Comparison of ENCODE assay signal across 12 cellular contexts in the genomic region with DNA sequence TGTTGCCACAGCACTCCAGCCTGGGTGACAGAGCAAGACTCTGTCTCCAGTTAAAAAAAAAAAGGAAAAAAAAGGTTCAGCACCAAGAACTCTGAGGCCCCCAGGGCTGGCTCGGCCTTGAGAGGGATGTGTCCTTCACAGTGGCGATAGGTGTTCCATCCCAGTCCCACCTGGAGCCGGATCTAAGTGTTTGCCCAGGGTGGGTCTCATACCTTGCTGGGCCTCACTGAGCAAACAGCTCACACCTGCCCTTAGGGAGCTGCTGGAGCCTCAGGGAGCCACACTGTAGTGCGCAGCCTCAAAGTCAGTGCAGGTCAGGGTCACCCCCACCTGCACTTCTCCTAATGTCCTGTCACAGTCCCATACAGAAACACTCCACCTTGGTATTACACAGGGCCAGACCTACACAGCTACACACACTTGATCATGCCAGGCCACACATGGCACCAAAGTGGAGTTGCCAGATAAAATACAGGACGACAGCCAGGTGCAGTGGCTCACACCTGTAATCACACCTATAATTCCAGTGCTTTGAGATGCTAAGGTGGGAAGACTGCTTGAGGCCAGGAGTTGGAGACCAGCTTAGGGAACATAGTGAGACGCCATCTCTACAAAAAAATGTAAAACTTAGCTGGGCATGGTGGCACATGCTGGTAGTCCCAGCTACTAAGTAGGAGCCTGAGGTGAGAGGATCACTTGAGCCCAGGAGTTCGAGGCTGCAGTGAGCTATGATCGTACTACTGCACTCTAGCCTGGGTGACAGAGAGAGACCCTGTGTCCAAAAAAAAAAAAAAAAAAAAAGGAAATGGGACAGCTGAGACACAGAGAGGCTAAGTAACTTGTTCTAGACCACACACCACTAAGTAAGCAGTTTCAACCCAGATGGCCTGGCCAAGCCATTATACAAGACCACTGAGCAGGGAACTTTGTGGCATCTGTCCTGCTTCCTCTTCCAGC. TPM values are rescaled to one million over a fixed set of nuclear protein-coding genes. Genes with fewer than 3 reads are reported as not detected.
DNase-seq lines count a peak whose midpoint lies in the region; ATAC-seq, FAIRE-seq and TF ChIP-seq lines count a peak whose summit lies in the region.
"Had no signal": no experiment of that assay in that cellular context is flagged by ENCODE, and none has a peak within 500 bp of the region (broad histone marks: within the 10 kb centered on the region; RNA-seq: fewer than 3 reads in every experiment).

No MANE protein-coding gene starts in this region.

- H3K4me3 ChIP-seq in pancreas (no peak overlapping the region), vagina (no peak overlapping the region)
- H3K4me3 ChIP-seq: right atrium auricular region, SK-N-MC had no signal

- TF ChIP-seq CTCF in VCaP (conservative IDR thresholded peaks at IDR 0.05) (no peak), pancreas (IDR thresholded peaks at IDR 0.05) (no peak), RWPE1 (conservative IDR thresholded peaks at IDR 0.05; ENCODE audit: low read depth) (no peak), vagina (IDR thresholded peaks at IDR 0.05) (no peak)

- no peaks in the 10 kb centered on the region for H3K27me3 ChIP-seq in pancreas
- H3K27me3 ChIP-seq in vagina = no peaks in the 10 kb centered on the region
- H3K27me3 ChIP-seq: right atrium auricular region had no signal

- CTCF ChIA-PET in RWPE1 (lab: Yijun Ruan, JAX) = interaction anchor here (1.3 to 1.6 kb wide), 2 partner anchors 26 to 61 kb away, joined by 3 to 7 read pairs; no protein-coding TSS in a partner anchor

- intact Hi-C loops in pancreas (cut with DNase I) = loop anchor here in 1 of 3 donors (10.0 kb wide), 1 partner anchor 62 kb away; no protein-coding TSS in a partner anchor
- intact Hi-C loops in vagina (cut with DNase I) = no loop called here

- POLR2A ChIA-PET in RWPE1 (lab: Yijun Ruan, JAX; ENCODE audit: low non-redundant PET) = no interaction called here

- peak; percentile 26 to 52 (median 38) for ATAC-seq in pancreas

- H3K9me3 ChIP-seq in pancreas = no peaks in the 10 kb centered on the region
- no peaks in the 10 kb centered on the region for H3K9me3 ChIP-seq in vagina
- H3K9me3 ChIP-seq: right atrium auricular region had no signal

- H3K36me3 ChIP-seq in pancreas (no peaks in the 10 kb centered on the region), vagina (no peaks in the 10 kb centered on the region)
- H3K36me3 ChIP-seq: right atrium auricular region had no signal

- DNase-seq in DMS79 treated with DMSO at 0.1 percent for 48 hours (lab: John Stamatoyannopoulos, UW) (peak; percentile 68), NCI-H1092 (lab: John Stamatoyannopoulos, UW) (peak; percentile 48), pancreas (peak in 1 of 6 donors; percentile 42), ecto neural progenitor cell (ENCODE audit: low spot score) (no peak), RWPE1 (ENCODE audit: low spot score) (no peak), GDM1 (lab: John Stamatoyannopoulos, UW) (no peak), vagina (ENCODE audit: extremely low spot score in 2 of 2) (no peak)

- no peak for TF ChIP-seq POLR2A in vagina (IDR thresholded peaks at IDR 0.05)

- H3K27ac ChIP-seq in VCaP = peak overlapping the region; percentile 32
- H3K27ac ChIP-seq in pancreas = peak overlapping the region; percentile 36 to 63 (median 50)
- no peak overlapping the region for H3K27ac ChIP-seq in RWPE1
- H3K27ac ChIP-seq in vagina = no peak overlapping the region
- H3K27ac ChIP-seq: KMS-11, SK-N-MC had no signal

- 51 to 52% methylated on average over 8 of the region's 8 CpGs for WGBS in pancreas, 2 donors

- H3K4me1 ChIP-seq in pancreas (peaks cover 7 to 18% (median 12%) of the 10 kb centered on the region in 3 donors), vagina (peaks cover 19% of the 10 kb centered on the region)

- no peak for FAIRE-seq in pancreas (lab: Jason Lieb, UNC)
- FAIRE-seq: keratinocyte had no signal

RNA-seq across cellular contexts. Expression of a gene that starts 7.3 kb away (rescaled TPM):
- 100 to 1,000 TPM in 5 of 6 donors, 10 to 100 TPM in 1; 99.5 to 187 (median 153) TPM for total RNA-seq in pancreas
- polyA plus RNA-seq in pancreas = 100 to 1,000 TPM; 201 to 366 TPM
- 75.9 TPM for total RNA-seq in vagina

RNA-seq across cellular contexts. Expression of a gene that starts 27.6 kb away (rescaled TPM):
- total RNA-seq in pancreas = 10 to 100 TPM in 5 of 6 donors, 1 to 10 TPM in 1; 4.5 to 31.7 (median 11.6) TPM
- polyA plus RNA-seq in pancreas = 10 to 100 TPM; 67.5 to 75.7 TPM
- total RNA-seq in vagina = 32.2 TPM

RNA-seq across cellular contexts. Expression of a gene that starts 34.4 kb away (rescaled TPM):
- total RNA-seq in pancreas = 10 to 100 TPM; 21.5 to 72.0 (median 34.4) TPM
- 10 to 100 TPM; 69.1 to 73.5 TPM for polyA plus RNA-seq in pancreas
- total RNA-seq in vagina = 59.2 TPM

Comparison
In these comparisons a context has a peak if more than half of its experiments do, and no peak if none do; other contexts are left out.
1. DNase-seq: peak in DMS79 treated with DMSO at 0.1 percent for 48 hours (single experiment) and NCI-H1092 (single experiment); none in ecto neural progenitor cell (single experiment), RWPE1 (single experiment), GDM1 (single experiment) and vagina (0 of 2).
2. H3K27ac ChIP-seq: peak in VCaP (single experiment) and pancreas (4 of 4); none in RWPE1 (single experiment) and vagina (single experiment).